8 cellular contexts compared by ENCODE assay signal in the genomic region with DNA sequence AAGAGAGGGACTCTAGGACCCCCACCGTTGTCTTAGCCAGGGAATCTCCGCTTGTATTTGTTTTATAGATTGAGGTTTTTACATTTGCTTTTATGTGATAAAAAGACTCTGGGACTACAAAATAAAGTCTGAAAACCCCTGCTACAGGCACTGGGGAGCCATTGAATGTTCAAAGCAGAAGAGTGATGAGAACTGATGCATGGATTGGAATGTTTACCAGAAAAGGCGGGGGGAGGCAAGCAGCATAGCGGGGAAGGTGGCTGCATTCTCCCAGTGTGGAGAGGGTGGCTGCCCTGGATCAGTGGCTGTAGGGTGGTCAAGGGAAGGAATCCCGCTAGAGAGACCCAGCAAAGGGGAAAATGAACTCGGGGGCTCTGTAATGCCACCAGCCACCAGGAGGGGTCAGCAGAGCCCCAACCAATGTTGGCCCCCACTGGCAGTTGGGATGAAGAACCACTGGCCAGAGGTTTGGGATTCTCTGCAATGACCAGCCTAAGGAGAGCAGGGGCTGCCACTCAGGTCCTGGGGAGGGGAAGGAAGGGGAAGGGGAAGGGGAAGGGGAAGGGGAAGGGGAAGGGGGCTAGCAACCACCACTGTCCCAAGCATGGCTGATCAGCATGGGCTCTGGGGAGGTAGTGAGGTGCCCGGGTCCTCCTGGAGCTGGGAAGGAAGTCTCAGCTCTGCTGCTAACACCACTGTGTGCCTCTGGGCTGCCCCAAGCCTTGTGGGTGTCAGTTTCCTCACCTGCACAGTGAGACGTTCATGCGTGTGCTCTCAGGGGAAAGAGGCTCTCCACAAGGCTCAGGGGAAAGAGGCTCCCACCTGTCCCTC. TPM values are rescaled to one million over a fixed set of nuclear protein-coding genes. Genes with fewer than 3 reads are reported as not detected.
DNase-seq lines count a peak whose midpoint lies in the region; ATAC-seq, FAIRE-seq and TF ChIP-seq lines count a peak whose summit lies in the region.

No MANE protein-coding gene starts in this region.

- peak; percentile 87 to 96 (median 94) for TF ChIP-seq CTCF in body of pancreas (IDR thresholded peaks at IDR 0.05)
- peak; percentile 96 for TF ChIP-seq CTCF in kidney (IDR thresholded peaks at IDR 0.05; ENCODE audit: borderline replicate concordance, extremely low read depth, insufficient read depth)

- H3K27me3 ChIP-seq in body of pancreas, result no peaks in the 10 kb centered on the region

- peak; percentile 21 for DNase-seq in Caki2 (ENCODE audit: low read depth)
- peak; percentile 90 for DNase-seq in HuH-7.5 (ENCODE audit: low spot score)
- peak; percentile 59 for DNase-seq in T1000 (lab: John Stamatoyannopoulos, UW)
- peak; percentile 51 to 72 (median 61) for DNase-seq in body of pancreas
- DNase-seq in kidney, result no peak
- peak; percentile 62 for DNase-seq in stimulated activated CD4-positive, alpha-beta T cell treated with anti-CD3 and anti-CD28 coated beads, Interleukin-4, amount 100 ng/mL, for 24 hours

- 30 to 34% methylated on average over 9 of the region's 9 CpGs for WGBS in body of pancreas, 2 donors

- in situ Hi-C loops in Caki2 (cut with HindIII; ENCODE audit: low pct_unique_long_range_greater_than_20kb, low sequenced_read_pairs), result no loop called here

- H3K9me3 ChIP-seq in body of pancreas, result no peaks in the 10 kb centered on the region
- no peaks in the 10 kb centered on the region for H3K9me3 ChIP-seq in kidney (ENCODE audit: control insufficient read depth in 1 of 2, low read length in 2 of 2)

- H3K36me3 ChIP-seq in body of pancreas (replicated peaks in 1 of 2; ENCODE audit: insufficient read depth in 1 of 2, low read depth in 2 of 2) (no peaks in the 10 kb centered on the region), kidney (ENCODE audit: control insufficient read depth in 1 of 2, insufficient read depth in 2 of 2, low read length in 2 of 2) (no peaks in the 10 kb centered on the region)

- no peak for FAIRE-seq in kidney (lab: Jason Lieb, UNC)

- H3K9ac ChIP-seq in kidney (ENCODE audit: low read length in 2 of 2), result no peak overlapping the region

- peak; percentile 54 for ATAC-seq in body of pancreas
- no peak for ATAC-seq in HG02870 (IDR thresholded peaks at IDR 0.05; ENCODE audit: unreplicated experiment)
- ATAC-seq in GM21515 (IDR thresholded peaks at IDR 0.05; ENCODE audit: unreplicated experiment), result no peak

- H3K4me1 ChIP-seq in body of pancreas, result no peaks in the 10 kb centered on the region
- H3K4me1 ChIP-seq in kidney (ENCODE audit: control insufficient read depth in 1 of 2, insufficient read depth in 1 of 2, low read depth in 1 of 2, low read length in 2 of 2), result no peaks in the 10 kb centered on the region

- intact Hi-C loops in body of pancreas (cut with DNase I) (loop anchor here (2.0 to 10.0 kb wide), 2 partner anchors 123 to 301 kb away; no protein-coding TSS in a partner anchor), kidney (cut with DNase I) (loop anchor here (5.0 kb wide), 1 partner anchor 128 kb away; no protein-coding TSS in a partner anchor)

- no peak overlapping the region for H3K27ac ChIP-seq in body of pancreas
- H3K27ac ChIP-seq in kidney (ENCODE audit: low read depth in 2 of 2, low read length in 2 of 2), result no peak overlapping the region

- H3K4me3 ChIP-seq in body of pancreas (no peak overlapping the region), kidney (ENCODE audit: low read length in 2 of 2) (no peak overlapping the region)

- no peak for TF ChIP-seq POLR2A in body of pancreas (IDR thresholded peaks at IDR 0.05)

RNA-seq across cellular contexts. Expression of a gene that starts 19.2 kb away (rescaled TPM):
- 82.7 and 110 TPM in 2 replicates for total RNA-seq in Caki2 (2014; rRNA removed; shearing (Covaris generic); ENCODE audit: low replicate concordance)
- total RNA-seq in body of pancreas, result 10 to 100 TPM; 23.6 to 24.1 TPM
- 69.0 TPM for total RNA-seq in kidney
- polyA plus RNA-seq in kidney (ENCODE audit: insufficient read depth, low read depth, low replicate concordance), result 120 TPM

RNA-seq across cellular contexts. Expression of a gene that starts 40.0 kb away (rescaled TPM):
- total RNA-seq in Caki2 (2014; rRNA removed; shearing (Covaris generic); ENCODE audit: low replicate concordance), result 2.8 and 5.1 TPM in 2 replicates
- total RNA-seq in body of pancreas (10 to 100 TPM; 10.1 to 15.8 TPM), kidney (29.0 TPM)
- polyA plus RNA-seq in kidney (ENCODE audit: insufficient read depth, low read depth, low replicate concordance), result 9.2 TPM

RNA-seq across cellular contexts. Expression of a gene that starts 46.3 kb away (rescaled TPM):
- total RNA-seq in Caki2 (2014; rRNA removed; shearing (Covaris generic); ENCODE audit: low replicate concordance), result not detected in 2 replicates
- total RNA-seq in body of pancreas (not detected), kidney (0.35 TPM)
- polyA plus RNA-seq in kidney (ENCODE audit: insufficient read depth, low read depth, low replicate concordance), result not detected
